In genomic region chr5:176217774-176218173, GRCh38 we compare ENCODE assay signal across 6 cellular contexts. TPM values are rescaled to one million over a fixed set of nuclear protein-coding genes. Genes with fewer than 3 reads are reported as not detected.
DNase-seq lines count a peak whose midpoint lies in the region; ATAC-seq, FAIRE-seq and TF ChIP-seq lines count a peak whose summit lies in the region.
"Not testable (repeated sequence)": the region's sequence is repeated elsewhere in the genome, so short reads cannot be mapped to it uniquely, and the experiment has no call there.

No MANE protein-coding gene starts in this region.

- BruUV-seq in Caco-2 (replicated peaks; lab: Mats Ljungman, UMichigan): not testable (repeated sequence)

- peak; percentile 98 for FAIRE-seq in endometrium (lab: Jason Lieb, UNC)
- peak; percentile 30 for FAIRE-seq in islet of Langerhans (lab: Jason Lieb, UNC)

- not testable (repeated sequence) for H3K36me3 Mint-ChIP-seq in Caco-2 (ENCODE audit: insufficient read depth, unreplicated experiment); nephron (ENCODE audit: low read depth)

- intact Hi-C loops in Caco-2 (cut with micrococcal nuclease; ENCODE audit: unreplicated experiment); left lung (cut with DNase I): not testable (repeated sequence)

- POLR2A ChIA-PET in Caco-2 (lab: Charles Lee): interaction anchor here (0.6 kb wide), 1 partner anchor 320 kb away, joined by 3 read pairs; the partner anchor contains the start of gene RNF44

- ATAC-seq in left lung: peak; percentile 31

- CTCF ChIA-PET in Caco-2 (lab: Charles Lee): interaction anchor here (1.0 kb wide), 1 partner anchor 1475 kb away, joined by 3 read pairs; no protein-coding TSS in a partner anchor

- not testable (repeated sequence) for H3K27ac ChIP-seq in left lung

- H3K27me3 Mint-ChIP-seq in Caco-2 (ENCODE audit: insufficient read depth, unreplicated experiment); nephron (ENCODE audit: low read depth): not testable (repeated sequence)

- H3K36me3 ChIP-seq in Caco-2 (ENCODE audit: control insufficient read depth, insufficient read depth, low read length); left lung: not testable (repeated sequence)

- not testable (repeated sequence) for H3K4me3 ChIP-seq in Caco-2 (ENCODE audit: low read depth, low read length); left lung

- not testable (repeated sequence) for H3K9me3 ChIP-seq in Caco-2, left lung

- H3K4me1 Mint-ChIP-seq in Caco-2 (ENCODE audit: low read depth, unreplicated experiment): peaks cover 20% of the 10 kb centered on the region
- peaks cover 13% of the 10 kb centered on the region for H3K4me1 Mint-ChIP-seq in nephron

- TF ChIP-seq CTCF in Caco-2 (IDR thresholded peaks at IDR 0.05; ENCODE audit: insufficient read depth in 1 of 2, low read depth in 1 of 2, low read length in 1 of 2, severe bottlenecking in 1 of 2, unreplicated experiment in 1 of 2); left lung (IDR thresholded peaks at IDR 0.05); nephron (IDR thresholded peaks at IDR 0.05; ENCODE audit: unreplicated experiment in 3 of 3): not testable (repeated sequence)

- H3K27ac Mint-ChIP-seq in Caco-2 (ENCODE audit: unreplicated experiment) (peak overlapping the region; percentile 19), nephron (peak overlapping the region; percentile 84 to 95 (median 92))

- H3K9me3 Mint-ChIP-seq in Caco-2 (ENCODE audit: unreplicated experiment); nephron: not testable (repeated sequence)

- H3K27me3 ChIP-seq in Caco-2 (replicated peaks; ENCODE audit: control insufficient read depth, insufficient read depth, low read length); left lung: not testable (repeated sequence)

- H3K4me1 ChIP-seq in Caco-2, left lung: not testable (repeated sequence)

- DNase-seq in Caco-2, left lung: not testable (repeated sequence)
- DNase-seq in OCI-M1 (lab: John Stamatoyannopoulos, UW): peak; percentile 21

- peak overlapping the region; percentile 35 for H3K4me3 Mint-ChIP-seq in Caco-2 (ENCODE audit: unreplicated experiment)
- H3K4me3 Mint-ChIP-seq in nephron: peak overlapping the region; percentile 35 to 62 (median 38)

RNA-seq across cellular contexts. Expression of gene SIMC1, which starts 20.4 kb away (rescaled TPM):
- total RNA-seq in Caco-2 (2022): 40.2 and 42.3 TPM in 2 replicates
- 10 to 100 TPM; 13.4 to 14.7 TPM for total RNA-seq in left lung
